20 cellular contexts compared by ENCODE assay signal in the genomic region with DNA sequence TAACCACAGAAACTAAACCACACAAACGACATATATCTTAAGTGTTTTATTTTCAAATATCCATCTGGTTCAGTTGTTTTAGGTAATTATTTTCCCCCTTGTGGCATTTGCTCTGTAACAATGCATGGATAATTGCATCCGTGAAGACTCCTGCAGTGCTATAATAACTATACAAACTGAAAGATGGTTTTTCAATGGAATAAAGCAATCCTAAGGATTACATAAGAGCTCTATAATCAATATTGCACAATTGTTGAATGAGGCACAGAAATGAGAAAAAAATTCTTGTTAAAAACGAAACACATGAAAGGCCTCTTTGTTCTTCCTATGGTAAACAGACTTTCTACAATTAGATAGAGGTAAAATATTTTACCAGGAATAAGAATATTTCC.
"Had no signal": no experiment of that assay in that cellular context is flagged by ENCODE, and none has a peak within 500 bp of the region (broad histone marks: within the 10 kb centered on the region; RNA-seq: fewer than 3 reads in every experiment).

No MANE protein-coding gene starts in this region.

- H3K9me3 Mint-ChIP-seq: type B pancreatic cell had no signal

- H3K4me1 Mint-ChIP-seq: natural killer cell had no signal

- H3K27me3 Mint-ChIP-seq: dendritic cell treated with granulocyte-macrophage colony-stimulating factor and Interleukin-4, amounts not matched to agents 40 ng/mL and 50 ng/mL, for 4 days; effector memory CD8-positive, alpha-beta T cell; type B pancreatic cell had no signal

- H3K4me3 ChIP-seq: esophagus muscularis mucosa, gastrocnemius medialis, heart right ventricle, mucosa of descending colon, neural progenitor cell, ovary, right atrium auricular region had no signal

- H3K27ac Mint-ChIP-seq: dendritic cell treated with granulocyte-macrophage colony-stimulating factor and Interleukin-4, amounts not matched to agents 40 ng/mL and 50 ng/mL, for 4 days; effector memory CD8-positive, alpha-beta T cell; natural killer cell; neural progenitor cell; type B pancreatic cell had no signal

- H3K9me3 ChIP-seq: esophagus muscularis mucosa, gastrocnemius medialis, mucosa of descending colon, ovary, right atrium auricular region had no signal

- H3K4me1 ChIP-seq: esophagus muscularis mucosa, gastrocnemius medialis, heart right ventricle, right atrium auricular region had no signal

- DNase-seq: effector memory CD8-positive, alpha-beta T cell; gastrocnemius medialis; heart right ventricle; hypothalamus; islet precursor cell; mammary epithelial cell; mucosa of descending colon; natural killer cell; nucleus accumbens; ovary; small intestine; stimulated activated CD4-positive, alpha-beta T cell treated with anti-CD3 and anti-CD28 coated beads, Interleukin-12 subunit alpha, Interleukin-12 subunit beta, amount 100 ng/mL, for 4 hours; stimulated activated naive CD4-positive, alpha-beta T cell treated with Interleukin-2 at 50 U/mL for 16 hours had no signal

- H3K36me3 ChIP-seq: esophagus muscularis mucosa, gastrocnemius medialis, heart right ventricle, neural progenitor cell, ovary, right atrium auricular region had no signal

- H3K27ac ChIP-seq: epithelial cell of prostate, esophagus muscularis mucosa, gastrocnemius medialis, heart right ventricle, neural progenitor cell, ovary, right atrium auricular region had no signal

- H3K36me3 Mint-ChIP-seq: type B pancreatic cell had no signal

- H3K4me3 Mint-ChIP-seq: dendritic cell treated with granulocyte-macrophage colony-stimulating factor and Interleukin-4, amounts not matched to agents 40 ng/mL and 50 ng/mL, for 4 days; effector memory CD8-positive, alpha-beta T cell; natural killer cell; neural progenitor cell; type B pancreatic cell had no signal

- ATAC-seq: effector memory CD8-positive, alpha-beta T cell; gastrocnemius medialis; heart right ventricle; left lobe of liver; mucosa of descending colon; natural killer cell had no signal

- H3K27me3 ChIP-seq: esophagus muscularis mucosa, gastrocnemius medialis, heart right ventricle, neural progenitor cell, ovary, right atrium auricular region had no signal
